In the genomic region with DNA sequence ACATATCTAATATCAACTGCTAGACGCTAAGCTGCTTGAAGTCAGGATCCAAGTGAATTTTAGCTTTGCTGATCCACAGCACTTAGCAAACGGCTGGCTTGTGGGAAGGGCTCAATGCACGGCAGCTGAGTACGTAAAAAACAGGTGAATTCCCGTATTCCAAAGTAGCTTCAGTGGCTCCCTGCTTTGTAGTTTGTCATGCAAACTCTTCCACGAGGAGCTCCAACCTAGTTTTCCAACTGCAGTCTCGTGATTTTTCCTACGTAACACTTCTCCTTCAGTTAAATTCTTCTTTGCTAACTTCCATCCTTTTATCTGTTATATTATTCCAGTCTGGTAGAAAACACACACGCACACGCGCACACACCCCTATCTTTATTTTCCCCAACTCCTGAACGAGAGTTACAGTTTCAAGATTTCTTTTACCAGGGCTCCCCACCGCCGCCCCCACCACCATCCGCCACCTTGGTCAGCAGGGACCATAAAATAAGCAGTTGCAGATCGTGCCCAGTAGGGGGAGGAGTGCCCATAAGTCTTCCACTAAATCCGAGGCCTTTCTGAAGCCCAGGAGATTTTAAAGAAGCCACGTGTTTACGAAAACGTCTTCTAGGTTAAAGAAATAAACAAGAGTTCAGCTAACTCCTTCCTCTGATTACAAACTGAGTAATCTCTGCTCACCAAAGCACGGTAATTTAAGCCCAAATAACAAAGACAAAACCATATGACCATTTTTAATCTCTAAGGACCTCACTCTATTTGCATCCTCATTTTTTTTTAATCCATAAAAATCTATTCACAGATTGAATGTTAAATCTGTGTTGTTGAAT, we compare ENCODE assay signal across 8 cellular contexts. TPM values are rescaled to one million over a fixed set of nuclear protein-coding genes. Genes with fewer than 3 reads are reported as not detected.
DNase-seq lines count a peak whose midpoint lies in the region; ATAC-seq and TF ChIP-seq lines count a peak whose summit lies in the region.

No MANE protein-coding gene starts in this region.

- H3K9me3 ChIP-seq in left ventricle myocardium inferior (replicated peaks): no peaks in the 10 kb centered on the region

- H3K4me1 ChIP-seq in left ventricle myocardium inferior: peaks cover 24% of the 10 kb centered on the region

- H3K4me1 Mint-ChIP-seq in activated naive CD8-positive, alpha-beta T cell treated with anti-CD3 and anti-CD28 coated beads for 36 hours: peaks cover 9% of the 10 kb centered on the region
- H3K4me1 Mint-ChIP-seq in progenitor cell of endocrine pancreas (ENCODE audit: low read depth): peaks cover 2% of the 10 kb centered on the region

- intact Hi-C loops in left ventricle myocardium inferior (cut with micrococcal nuclease): loop anchor here (2.0 kb wide), 1 partner anchor 162 kb away; no protein-coding TSS in a partner anchor

- no peak overlapping the region for H3K27ac Mint-ChIP-seq in activated naive CD8-positive, alpha-beta T cell treated with anti-CD3 and anti-CD28 coated beads for 36 hours
- H3K27ac Mint-ChIP-seq in progenitor cell of endocrine pancreas: no peak overlapping the region

- ATAC-seq in GM19328 (IDR thresholded peaks at IDR 0.05; ENCODE audit: unreplicated experiment) (peak; percentile 65), HG03280 (IDR thresholded peaks at IDR 0.05; ENCODE audit: unreplicated experiment) (peak; percentile 78)

- H3K4me3 ChIP-seq in left ventricle myocardium inferior: peak overlapping the region; percentile 52

- peaks cover 30% of the 10 kb centered on the region for H3K27me3 Mint-ChIP-seq in activated naive CD8-positive, alpha-beta T cell treated with anti-CD3 and anti-CD28 coated beads for 36 hours
- peaks cover 16% of the 10 kb centered on the region for H3K27me3 Mint-ChIP-seq in progenitor cell of endocrine pancreas

- no peak overlapping the region for H3K4me3 Mint-ChIP-seq in activated naive CD8-positive, alpha-beta T cell treated with anti-CD3 and anti-CD28 coated beads for 36 hours
- H3K4me3 Mint-ChIP-seq in progenitor cell of endocrine pancreas (ENCODE audit: low read depth): peak overlapping the region; percentile 72

- no peaks in the 10 kb centered on the region for H3K9me3 Mint-ChIP-seq in activated naive CD8-positive, alpha-beta T cell treated with anti-CD3 and anti-CD28 coated beads for 36 hours
- H3K9me3 Mint-ChIP-seq in progenitor cell of endocrine pancreas (ENCODE audit: low read depth): peaks cover under 1% of the 10 kb centered on the region

- DNase-seq in DMS53 (lab: John Stamatoyannopoulos, UW) (peak; percentile 88), NCI-H510A (lab: John Stamatoyannopoulos, UW) (peak; percentile 43), left ventricle myocardium inferior (peak; percentile 44), progenitor cell of endocrine pancreas (ENCODE audit: low spot score, unreplicated experiment) (peak; percentile 16), NK-92 (lab: John Stamatoyannopoulos, UW; ENCODE audit: unreplicated experiment) (no peak)
- DNase-seq in activated naive CD8-positive, alpha-beta T cell treated with anti-CD3 and anti-CD28 coated beads for 36 hours: peak; percentile 18

- no peak overlapping the region for H3K27ac ChIP-seq in left ventricle myocardium inferior (replicated peaks)

- H3K36me3 ChIP-seq in left ventricle myocardium inferior: no peaks in the 10 kb centered on the region

- no peaks in the 10 kb centered on the region for H3K27me3 ChIP-seq in left ventricle myocardium inferior (ENCODE audit: low read depth)

- H3K36me3 Mint-ChIP-seq in activated naive CD8-positive, alpha-beta T cell treated with anti-CD3 and anti-CD28 coated beads for 36 hours: no peaks in the 10 kb centered on the region
- H3K36me3 Mint-ChIP-seq in progenitor cell of endocrine pancreas (ENCODE audit: insufficient read depth): no peaks in the 10 kb centered on the region

- peak; percentile 82 for TF ChIP-seq CTCF in left ventricle myocardium inferior (IDR thresholded peaks at IDR 0.05; ENCODE audit: borderline replicate concordance)
- peak; percentile 66 for TF ChIP-seq CTCF in progenitor cell of endocrine pancreas (IDR thresholded peaks at IDR 0.05; ENCODE audit: unreplicated experiment)

RNA-seq across cellular contexts. Expression of gene TRIO, which starts 34.8 kb away (rescaled TPM):
- 1 to 10 TPM; 7.4 to 9.8 TPM for total RNA-seq in activated naive CD8-positive, alpha-beta T cell treated with anti-CD3 and anti-CD28 coated beads for 36 hours
- total RNA-seq in left ventricle myocardium inferior: 52.8 TPM
- total RNA-seq in progenitor cell of endocrine pancreas: 163 and 168 TPM in 2 replicates
